In the genomic region with DNA sequence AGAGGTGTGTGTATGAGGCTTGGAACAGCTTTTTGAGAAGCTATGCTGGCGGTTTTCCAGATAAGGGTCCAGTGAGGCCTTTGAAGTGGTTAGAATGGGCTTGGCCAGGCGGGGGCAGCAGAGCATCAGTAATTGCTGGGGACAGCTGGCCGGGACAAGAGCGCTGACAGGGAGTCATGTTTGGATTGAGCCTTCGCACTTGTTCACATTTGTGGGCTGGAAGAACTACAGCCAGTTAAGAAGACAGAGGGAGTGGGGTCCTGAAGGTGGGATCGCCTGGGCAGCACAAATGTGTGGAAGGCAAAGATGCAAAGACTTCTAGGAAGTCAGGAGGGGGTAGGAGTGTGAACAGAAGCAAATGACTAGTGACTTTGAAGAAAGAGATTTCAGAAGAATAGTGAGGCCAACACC, we compare ENCODE assay signal across 8 cellular contexts. TPM values are rescaled to one million over a fixed set of nuclear protein-coding genes. Genes with fewer than 3 reads are reported as not detected.
DNase-seq lines count a peak whose midpoint lies in the region; FAIRE-seq and TF ChIP-seq lines count a peak whose summit lies in the region.

No MANE protein-coding gene starts in this region.

- intact Hi-C loops in activated naive CD4-positive, alpha-beta T cell treated with anti-CD3 and anti-CD28 coated beads for 36 hours (cut with micrococcal nuclease): loop anchor here (1.0 kb wide), 4 partner anchors 75 to 824 kb away; no protein-coding TSS in a partner anchor
- intact Hi-C loops in posterior cingulate gyrus (cut with DNase I): loop anchor here (1.0 kb wide), 2 partner anchors 75 to 731 kb away; no protein-coding TSS in a partner anchor

- no peaks in the 10 kb centered on the region for H3K36me3 Mint-ChIP-seq in activated naive CD4-positive, alpha-beta T cell treated with anti-CD3 and anti-CD28 coated beads for 36 hours (ENCODE audit: low read depth)
- peaks cover 6% of the 10 kb centered on the region for H3K36me3 Mint-ChIP-seq in glutamatergic neuron (ENCODE audit: unreplicated experiment)

- no peak overlapping the region for H3K4me3 ChIP-seq in HFF-Myc (replicated peaks; ENCODE audit: low read depth, low read length)

- no peak overlapping the region for H3K27ac Mint-ChIP-seq in activated naive CD4-positive, alpha-beta T cell treated with anti-CD3 and anti-CD28 coated beads for 36 hours
- H3K27ac Mint-ChIP-seq in glutamatergic neuron (ENCODE audit: unreplicated experiment): no peak overlapping the region

- CTCF ChIA-PET in activated naive CD4-positive, alpha-beta T cell treated with anti-CD3 and anti-CD28 coated beads for 36 hours (lab: Charles Lee): interaction anchor here (0.8 to 2.0 kb wide), 8 partner anchors 13 to 741 kb away, joined by 3 to 9 read pairs (median 4); no protein-coding TSS in a partner anchor

- FAIRE-seq in urothelium cell line (lab: Jason Lieb, UNC): peak; percentile 79

- DNase-seq in GM10266 (ENCODE audit: extremely low spot score) (peak; percentile 62), HFF-Myc (ENCODE audit: extremely low read depth, low read depth) (peak; percentile 47), NCI-H1048 (lab: John Stamatoyannopoulos, UW) (peak; percentile 54), SKM-1 (lab: John Stamatoyannopoulos, UW; ENCODE audit: unreplicated experiment) (peak; percentile 45), glutamatergic neuron (peak; percentile 92), posterior cingulate gyrus (peak; percentile 38 to 96 (median 82)), urothelium cell line (ENCODE audit: low spot score) (peak; percentile 87)
- DNase-seq in activated naive CD4-positive, alpha-beta T cell treated with anti-CD3 and anti-CD28 coated beads for 36 hours: peak; percentile 81

- peaks cover 34% of the 10 kb centered on the region for H3K27me3 Mint-ChIP-seq in activated naive CD4-positive, alpha-beta T cell treated with anti-CD3 and anti-CD28 coated beads for 36 hours (ENCODE audit: low read depth)
- no peaks in the 10 kb centered on the region for H3K27me3 Mint-ChIP-seq in glutamatergic neuron (ENCODE audit: unreplicated experiment)

- H3K9me3 Mint-ChIP-seq in activated naive CD4-positive, alpha-beta T cell treated with anti-CD3 and anti-CD28 coated beads for 36 hours: peaks cover 6% of the 10 kb centered on the region
- H3K9me3 Mint-ChIP-seq in glutamatergic neuron (ENCODE audit: unreplicated experiment): no peaks in the 10 kb centered on the region

- H3K4me3 Mint-ChIP-seq in activated naive CD4-positive, alpha-beta T cell treated with anti-CD3 and anti-CD28 coated beads for 36 hours: no peak overlapping the region
- no peak overlapping the region for H3K4me3 Mint-ChIP-seq in glutamatergic neuron (ENCODE audit: unreplicated experiment)

- TF ChIP-seq CTCF in GM10266 (IDR thresholded peaks at IDR 0.05; ENCODE audit: control insufficient read depth, insufficient read depth, low read depth, missing control alignments): peak; percentile 90
- peak; percentile 76 for TF ChIP-seq CTCF in HFF-Myc (IDR thresholded peaks at IDR 0.05; ENCODE audit: low read depth, low read length, missing control alignments)
- TF ChIP-seq CTCF in glutamatergic neuron (IDR thresholded peaks at IDR 0.05; ENCODE audit: partially characterized antibody, unreplicated experiment): peak; percentile 82

- no peaks in the 10 kb centered on the region for H3K4me1 Mint-ChIP-seq in activated naive CD4-positive, alpha-beta T cell treated with anti-CD3 and anti-CD28 coated beads for 36 hours (ENCODE audit: low read depth)
- H3K4me1 Mint-ChIP-seq in glutamatergic neuron (ENCODE audit: low read depth, unreplicated experiment): no peaks in the 10 kb centered on the region

RNA-seq across cellular contexts. Expression of a gene that starts 12.8 kb away (rescaled TPM):
- total RNA-seq in activated naive CD4-positive, alpha-beta T cell treated with anti-CD3 and anti-CD28 coated beads for 36 hours: 10 to 100 TPM; 30.7 to 36.3 TPM
- 10.1 TPM for total RNA-seq in glutamatergic neuron (ENCODE audit: unreplicated experiment)
